17 cellular contexts compared by ENCODE assay signal in genomic region chr1:96090134-96090533, GRCh38.
DNase-seq lines count a peak whose midpoint lies in the region; ATAC-seq and TF ChIP-seq lines count a peak whose summit lies in the region.
"Had no signal": no experiment of that assay in that cellular context is flagged by ENCODE, and none has a peak within 500 bp of the region (broad histone marks: within the 10 kb centered on the region; RNA-seq: fewer than 3 reads in every experiment).

No MANE protein-coding gene starts in this region.

- peaks cover 3 to 7% of the 10 kb centered on the region in 2 donors for H3K9me3 Mint-ChIP-seq in stimulated activated naive CD8-positive, alpha-beta T cell treated with anti-CD3 and anti-CD28 coated beads, Interleukin-15, amount 100 ng/mL, for 72 hours
- H3K9me3 Mint-ChIP-seq: GM23338, H9 had no signal

- 18 to 29% methylated on average over 4 of the region's 4 CpGs for WGBS in body of pancreas, 2 donors

- H3K27me3 ChIP-seq in body of pancreas (no peaks in the 10 kb centered on the region), left lung (no peaks in the 10 kb centered on the region), Peyer's patch (no peaks in the 10 kb centered on the region)

- no peak overlapping the region for H3K4me3 Mint-ChIP-seq in stimulated activated naive CD8-positive, alpha-beta T cell treated with anti-CD3 and anti-CD28 coated beads, Interleukin-15, amount 100 ng/mL, for 72 hours
- H3K4me3 Mint-ChIP-seq: CD4-positive, alpha-beta memory T cell; GM23338; H9 had no signal

- H3K4me1 ChIP-seq in body of pancreas (no peaks in the 10 kb centered on the region), left lung (no peaks in the 10 kb centered on the region), Peyer's patch (no peaks in the 10 kb centered on the region)

- H3K36me3 ChIP-seq in body of pancreas (replicated peaks in 1 of 2; ENCODE audit: insufficient read depth in 1 of 2, low read depth in 2 of 2) (no peaks in the 10 kb centered on the region), left lung (no peaks in the 10 kb centered on the region), Peyer's patch (no peaks in the 10 kb centered on the region)

- no peak overlapping the region for H3K27ac Mint-ChIP-seq in stimulated activated naive CD8-positive, alpha-beta T cell treated with anti-CD3 and anti-CD28 coated beads, Interleukin-15, amount 100 ng/mL, for 72 hours
- H3K27ac Mint-ChIP-seq: CD4-positive, alpha-beta memory T cell; GM23338; H9 had no signal

- no peak for ATAC-seq in body of pancreas
- peak; percentile 88 for ATAC-seq in left lung
- no peak for ATAC-seq in GM19452 (IDR thresholded peaks at IDR 0.05; ENCODE audit: unreplicated experiment)
- no peak for ATAC-seq in GM19035 (IDR thresholded peaks at IDR 0.05; ENCODE audit: unreplicated experiment)
- ATAC-seq in stimulated activated naive CD8-positive, alpha-beta T cell treated with anti-CD3 and anti-CD28 coated beads, Interleukin-15, amount 100 ng/mL, for 72 hours = no peak
- ATAC-seq: GM23338, HCT116 had no signal

- no peaks in the 10 kb centered on the region for H3K4me1 Mint-ChIP-seq in stimulated activated naive CD8-positive, alpha-beta T cell treated with anti-CD3 and anti-CD28 coated beads, Interleukin-15, amount 100 ng/mL, for 72 hours
- H3K4me1 Mint-ChIP-seq: CD4-positive, alpha-beta memory T cell had no signal

- H3K9me3 ChIP-seq in body of pancreas = no peaks in the 10 kb centered on the region
- H3K9me3 ChIP-seq in left lung = peaks cover 0 to 2% of the 10 kb centered on the region in 2 donors
- H3K9me3 ChIP-seq in Peyer's patch = no peaks in the 10 kb centered on the region

- no peak overlapping the region for H3K4me3 ChIP-seq in body of pancreas
- no peak overlapping the region for H3K4me3 ChIP-seq in left lung
- H3K4me3 ChIP-seq in Peyer's patch = no peak overlapping the region
- H3K4me3 ChIP-seq: GM23338 had no signal

- H3K27ac ChIP-seq in body of pancreas (no peak overlapping the region), left lung (no peak overlapping the region), Peyer's patch (no peak overlapping the region)

- DNase-seq in RPMI7951 (ENCODE audit: low read depth) = peak; percentile 10
- DNase-seq in body of pancreas = peak in 3 of 4 donors; percentile 5 to 22 (median 12)
- DNase-seq in left lung = peak in 1 of 2 donors; percentile 56
- peak; percentile 48 for DNase-seq in mucosa of gallbladder (ENCODE audit: low spot score)
- DNase-seq in Peyer's patch = no peak
- DNase-seq in stimulated activated naive CD8-positive, alpha-beta T cell treated with anti-CD3 and anti-CD28 coated beads, Interleukin-15, amount 100 ng/mL, for 72 hours = no peak
- DNase-seq: C1 segment of cervical spinal cord; Calu3; CD4-positive, alpha-beta memory T cell; COR-L47; DMS53; DMS79 treated with DMSO at 0.1 percent for 48 hours; H9 had no signal

- intact Hi-C loops in body of pancreas (cut with DNase I) (no loop called here), left lung (cut with DNase I) (no loop called here)

- H3K27me3 Mint-ChIP-seq in stimulated activated naive CD8-positive, alpha-beta T cell treated with anti-CD3 and anti-CD28 coated beads, Interleukin-15, amount 100 ng/mL, for 72 hours = no peaks in the 10 kb centered on the region
- H3K27me3 Mint-ChIP-seq: CD4-positive, alpha-beta memory T cell had no signal

- no peak for TF ChIP-seq CTCF in body of pancreas (IDR thresholded peaks at IDR 0.05)
- TF ChIP-seq CTCF in left lung (IDR thresholded peaks at IDR 0.05) = no peak
- TF ChIP-seq CTCF in Peyer's patch (IDR thresholded peaks at IDR 0.05) = no peak

- TF ChIP-seq POLR2A in body of pancreas (IDR thresholded peaks at IDR 0.05) = no peak
- TF ChIP-seq POLR2A in Peyer's patch (IDR thresholded peaks at IDR 0.05) = no peak

Comparison
In these comparisons a context has a peak if more than half of its experiments do, and no peak if none do; other contexts are left out.
1. DNase-seq: peak in RPMI7951 (single experiment), body of pancreas (3 of 4) and mucosa of gallbladder (single experiment); none in Peyer's patch (0 of 3) and stimulated activated naive CD8-positive, alpha-beta T cell treated with anti-CD3 and anti-CD28 coated beads, Interleukin-15, amount 100 ng/mL, for 72 hours (0 of 2).